ENCODE assay signal across 24 cellular contexts in genomic region chr18:652131-652530, GRCh38. TPM values are rescaled to one million over a fixed set of nuclear protein-coding genes. Genes with fewer than 3 reads are reported as not detected.
DNase-seq lines count a peak whose midpoint lies in the region; ATAC-seq, FAIRE-seq and TF ChIP-seq lines count a peak whose summit lies in the region.
"Had no signal": no experiment of that assay in that cellular context is flagged by ENCODE, and none has a peak within 500 bp of the region (broad histone marks: within the 10 kb centered on the region; RNA-seq: fewer than 3 reads in every experiment).

No MANE protein-coding gene starts in this region.

- H4K20me1 ChIP-seq in HepG2 (ENCODE audit: insufficient read depth, low read length): no peaks in the 10 kb centered on the region

- POLR2A ChIA-PET in HepG2 (lab: Yijun Ruan, JAX): no interaction called here

- H3K4me3 ChIP-seq in HepG2 (replicated peaks in 1 of 3; ENCODE audit: insufficient read depth in 1 of 3, low read depth in 2 of 3, low read length in 3 of 3) (no peak overlapping the region), right lobe of liver (no peak overlapping the region), SJSA1 (no peak overlapping the region)
- H3K4me3 ChIP-seq: GM12878, Peyer's patch had no signal

- no peak overlapping the region for H2AFZ ChIP-seq in HepG2 (ENCODE audit: low read length)

- no peak for TF ChIP-seq RAD21 in HepG2 (CRISPR knock-in tag; IDR thresholded peaks at IDR 0.05)

- H3K27ac ChIP-seq in HepG2 (ENCODE audit: extremely low read length, insufficient read depth, low read length): peak overlapping the region; percentile 5
- no peak overlapping the region for H3K27ac ChIP-seq in right lobe of liver
- H3K27ac ChIP-seq in SJSA1: peak overlapping the region; percentile 40; the same call in 1 of the 2 replicates
- H3K27ac ChIP-seq in temporal lobe (ENCODE audit: low read depth, low read length): peak overlapping the region; percentile 2
- H3K27ac ChIP-seq: 22Rv1, Peyer's patch had no signal

- peaks cover 33% of the 10 kb centered on the region for H3K79me2 ChIP-seq in HepG2 (ENCODE audit: insufficient read depth, low read length)

- H3K9me3 ChIP-seq in HepG2 (ENCODE audit: low read length): no peaks in the 10 kb centered on the region
- no peaks in the 10 kb centered on the region for H3K9me3 ChIP-seq in right lobe of liver
- no peaks in the 10 kb centered on the region for H3K9me3 ChIP-seq in SJSA1 (replicated peaks)
- H3K9me3 ChIP-seq: Peyer's patch had no signal

- H3K4me2 ChIP-seq in HepG2 (ENCODE audit: low read depth, low read length): no peak overlapping the region

- H3K9ac ChIP-seq in HepG2 (ENCODE audit: insufficient read depth, low read depth, low read length): no peak overlapping the region

- WGBS in HepG2 (ENCODE audit: low lambda C conversion rate): 53% methylated on average over 4 of the region's 4 CpGs
- WGBS in right lobe of liver (ENCODE audit: insufficient coverage, low coverage, low lambda C conversion rate, missing lambda C conversion rate): 74% methylated on average over 4 of the region's 4 CpGs

- no peak for FAIRE-seq in HepG2 (lab: Jason Lieb, UNC)
- FAIRE-seq: G401.6, GM12878, GM18507, H1 had no signal

- TF ChIP-seq POLR2A in HepG2 (IDR thresholded peaks at IDR 0.05; ENCODE audit: insufficient read depth in 1 of 2, low read depth in 2 of 2, low read length in 2 of 2): no peak
- TF ChIP-seq POLR2A in right lobe of liver (IDR thresholded peaks at IDR 0.05): no peak

- H3K36me3 ChIP-seq in HepG2 (replicated peaks in 1 of 2; ENCODE audit: control insufficient read depth in 1 of 2, insufficient read depth in 2 of 2, low read length in 2 of 2) (no peaks in the 10 kb centered on the region), right lobe of liver (no peaks in the 10 kb centered on the region), SJSA1 (peaks cover 2% of the 10 kb centered on the region)
- H3K36me3 ChIP-seq: Peyer's patch had no signal

- CTCF ChIA-PET in HepG2 (lab: Yijun Ruan, JAX; ENCODE audit: low intra/inter-chr PET ratio, low total read pairs): no interaction called here

- H3K4me1 ChIP-seq in HepG2 (ENCODE audit: insufficient read depth, low read length): peaks cover 75% of the 10 kb centered on the region
- no peaks in the 10 kb centered on the region for H3K4me1 ChIP-seq in right lobe of liver
- H3K4me1 ChIP-seq in SJSA1 (replicated peaks): peaks cover 27% of the 10 kb centered on the region
- H3K4me1 ChIP-seq: Peyer's patch had no signal

- no peak for TF ChIP-seq CTCF in HepG2 (CRISPR knock-in tag; IDR thresholded peaks at IDR 0.05)
- no peak for TF ChIP-seq CTCF in right lobe of liver (IDR thresholded peaks at IDR 0.05)

- in situ Hi-C loops in HepG2 (cut with HindIII; ENCODE audit: extremely low pct_ligation_motif_present, low pct_unique_long_range_greater_than_20kb) (no loop called here), KBM-7 (cut with MboI; ENCODE audit: low pct_unique_long_range_greater_than_20kb, low sequenced_read_pairs) (no loop called here)

- BruUV-seq in HepG2 (replicated peaks; lab: Mats Ljungman, UMichigan): no TSS peak

- ATAC-seq in HepG2 (no peak), right lobe of liver (no peak)
- ATAC-seq: GM12878 had no signal

- TF ChIP-seq EP300 in HepG2 (IDR thresholded peaks at IDR 0.05; ENCODE audit: low read depth in 2 of 2, low read length in 2 of 2) (no peak), HepG2 (CRISPR knock-in tag; IDR thresholded peaks at IDR 0.05; ENCODE audit: borderline replicate concordance) (no peak)

- peak; percentile 51 for DNase-seq in HepG2 (ENCODE audit: low spot score)
- no peak for DNase-seq in right lobe of liver
- peak in 1 of 2 experiments; percentile 52 for DNase-seq in SJSA1 (ENCODE audit: low read depth in 1 of 2, low spot score in 2 of 2)
- peak; percentile 54 for DNase-seq in fibroblast of peridontal ligament (ENCODE audit: extremely low read depth)
- DNase-seq in Ammon's horn (ENCODE audit: low spot score): no peak
- no peak for DNase-seq in KBM-7
- DNase-seq in activated CD8-positive, alpha-beta memory T cell treated with anti-CD3 and anti-CD28 coated beads, Interleukin-2, amount 50 U/mL, for 4 hours: no peak
- DNase-seq: CD4-positive, alpha-beta memory T cell; DMS79; NCI-H1048; NCI-H146; NCI-H2081; NCI-H510A; NCI-H774; Peyer's patch; Right ventricle myocardium superior had no signal

- H3K27me3 ChIP-seq in HepG2 (ENCODE audit: control insufficient read depth in 1 of 2, insufficient read depth in 2 of 2, low read length in 2 of 2) (no peaks in the 10 kb centered on the region), right lobe of liver (no peaks in the 10 kb centered on the region), SJSA1 (replicated peaks) (no peaks in the 10 kb centered on the region)
- H3K27me3 ChIP-seq: Peyer's patch had no signal

- intact Hi-C loops in HepG2 (cut with micrococcal nuclease; ENCODE audit: unreplicated experiment): loop anchor here (10.0 kb wide), 1 partner anchor 183 kb away; no protein-coding TSS in a partner anchor
- intact Hi-C loops in right lobe of liver (cut with DNase I): no loop called here

TF ChIP-seq in HepG2, 621 proteins besides CTCF, POLR2A, EP300 and RAD21:
- 0 out of 2 replicates have a peak, but pooled peaks have one; percentile 9 for TF ChIP-seq RARA (CRISPR knock-in tag; IDR thresholded peaks at IDR 0.05)
- no peak for TF ChIP-seq ZNF772 (CRISPR knock-in tag; IDR thresholded peaks at IDR 0.05)

RNA-seq across cellular contexts. Expression of gene TYMS, which starts 5.3 kb away (rescaled TPM):
- total RNA-seq in HepG2 (2016; rRNA removed; fragmentation: Illumina TruSeq; extraction: Trizol): 80.1 and 186 TPM in 2 replicates
- total RNA-seq in HepG2 (2016; cell fraction: cytosol; rRNA removed; fragmentation: Illumina TruSeq; extraction: Trizol; ENCODE audit: low read depth): 27.2 and 31.4 TPM in 2 replicates
- 77.9 and 183 TPM in 2 replicates for total RNA-seq in HepG2 (2016; cell fraction: insoluble cytoplasmic fraction; rRNA removed; fragmentation: Illumina TruSeq; extraction: Trizol)
- 91.3 and 92.9 TPM in 2 replicates for total RNA-seq in HepG2 (2016; cell fraction: membrane; rRNA removed; fragmentation: Illumina TruSeq; extraction: Trizol)
- total RNA-seq in HepG2 (2016; cell fraction: nucleus; rRNA removed; fragmentation: Illumina TruSeq; extraction: Trizol): 89.4 and 101 TPM in 2 replicates
- 84.9 and 106 TPM in 2 replicates for polyA plus RNA-seq in HepG2 (2011; rRNA removed)
- polyA plus RNA-seq in HepG2 (2011; cell fraction: cytosol; rRNA removed): 66.6 and 93.1 TPM in 2 replicates
- polyA plus RNA-seq in HepG2 (2011; cell fraction: nucleus; rRNA removed): 30.9 and 37.2 TPM in 2 replicates
- 69.5 and 111 TPM in 2 replicates for polyA plus RNA-seq in HepG2 (2012)
- 61.0 and 61.1 TPM in 2 replicates for polyA plus RNA-seq in HepG2 (2016; cell fraction: cytosol; fragmentation: Illumina TruSeq; extraction: Trizol; ENCODE audit: low read depth)
- polyA plus RNA-seq in HepG2 (2016; cell fraction: insoluble cytoplasmic fraction; fragmentation: Illumina TruSeq; extraction: Trizol; ENCODE audit: low read depth): 396 and 406 TPM in 2 replicates
- polyA plus RNA-seq in HepG2 (2016; cell fraction: membrane; fragmentation: Illumina TruSeq; extraction: Trizol; ENCODE audit: low read depth): 107 and 113 TPM in 2 replicates
- 245 and 246 TPM in 2 replicates for polyA plus RNA-seq in HepG2 (2016; cell fraction: nucleus; fragmentation: Illumina TruSeq; extraction: Trizol; ENCODE audit: insufficient read depth, low read depth)
- 242 and 518 TPM in 2 replicates for polyA minus RNA-seq in HepG2 (2011; rRNA and poly(A)+ RNA removed; ENCODE audit: low replicate concordance)
- 59.7 and 82.7 TPM in 2 replicates for polyA minus RNA-seq in HepG2 (2011; cell fraction: cytosol; rRNA and poly(A)+ RNA removed)
- 20.8 and 28.3 TPM in 2 replicates for polyA minus RNA-seq in HepG2 (2011; cell fraction: nucleus; rRNA and poly(A)+ RNA removed)
- total RNA-seq in right lobe of liver: 10 to 100 TPM in 1 of 6 experiments, 1 to 10 TPM in 5; 1.1 to 14.9 (median 4.2) TPM
- total RNA-seq in SJSA1 (2014; rRNA removed; shearing (Covaris generic)): 113 and 123 TPM in 2 replicates
- 5.2 TPM for total RNA-seq in temporal lobe
- total RNA-seq: CD4-positive, alpha-beta memory T cell had no signal

RNA-seq across cellular contexts. Expression of gene CLUL1, which starts 55.3 kb away (rescaled TPM):
- total RNA-seq in HepG2 (2016; rRNA removed; fragmentation: Illumina TruSeq; extraction: Trizol) (not detected in 2 replicates), right lobe of liver (not detected), temporal lobe (0.49 TPM)
- total RNA-seq in HepG2 (2016; cell fraction: cytosol; rRNA removed; fragmentation: Illumina TruSeq; extraction: Trizol; ENCODE audit: low read depth): not detected in 2 replicates
- 0.06 TPM in 1 of 2 replicates, not detected in the other for total RNA-seq in HepG2 (2016; cell fraction: insoluble cytoplasmic fraction; rRNA removed; fragmentation: Illumina TruSeq; extraction: Trizol)
- 0.46 TPM in 1 of 2 replicates, not detected in the other for total RNA-seq in HepG2 (2016; cell fraction: membrane; rRNA removed; fragmentation: Illumina TruSeq; extraction: Trizol)
- not detected in 2 replicates for total RNA-seq in HepG2 (2016; cell fraction: nucleus; rRNA removed; fragmentation: Illumina TruSeq; extraction: Trizol)
- 0.04 and 0.05 TPM in 2 replicates for polyA plus RNA-seq in HepG2 (2011; rRNA removed)
- polyA plus RNA-seq in HepG2 (2011; cell fraction: cytosol; rRNA removed): 0.09 and 0.13 TPM in 2 replicates
- not detected in 2 replicates for polyA plus RNA-seq in HepG2 (2011; cell fraction: nucleus; rRNA removed)
- polyA plus RNA-seq in HepG2 (2012): 0.13 and 0.16 TPM in 2 replicates
- polyA plus RNA-seq in HepG2 (2016; cell fraction: cytosol; fragmentation: Illumina TruSeq; extraction: Trizol; ENCODE audit: low read depth): 0.08 and 0.17 TPM in 2 replicates
- not detected in 2 replicates for polyA plus RNA-seq in HepG2 (2016; cell fraction: insoluble cytoplasmic fraction; fragmentation: Illumina TruSeq; extraction: Trizol; ENCODE audit: low read depth)
- polyA plus RNA-seq in HepG2 (2016; cell fraction: membrane; fragmentation: Illumina TruSeq; extraction: Trizol; ENCODE audit: low read depth): not detected in 2 replicates
- not detected in 2 replicates for polyA plus RNA-seq in HepG2 (2016; cell fraction: nucleus; fragmentation: Illumina TruSeq; extraction: Trizol; ENCODE audit: insufficient read depth, low read depth)
- not detected in 2 replicates for polyA minus RNA-seq in HepG2 (2011; rRNA and poly(A)+ RNA removed; ENCODE audit: low replicate concordance)
- not detected in 2 replicates for polyA minus RNA-seq in HepG2 (2011; cell fraction: cytosol; rRNA and poly(A)+ RNA removed)
- polyA minus RNA-seq in HepG2 (2011; cell fraction: nucleus; rRNA and poly(A)+ RNA removed): 0.64 TPM in 1 of 2 replicates, not detected in the other
- 3.0 and 3.6 TPM in 2 replicates for total RNA-seq in SJSA1 (2014; rRNA removed; shearing (Covaris generic))
- total RNA-seq: CD4-positive, alpha-beta memory T cell; GM12878; H1 had no signal
- polyA plus RNA-seq: AG04450; CD4-positive, alpha-beta memory T cell; IgD-negative memory B cell had no signal

Comparison
In these comparisons a context has a peak if more than half of its experiments do, and no peak if none do; other contexts are left out.
1. DNase-seq: peak in HepG2 (single experiment) and fibroblast of peridontal ligament (single experiment); none in right lobe of liver (0 of 3), Ammon's horn (single experiment), KBM-7 (single experiment) and activated CD8-positive, alpha-beta memory T cell treated with anti-CD3 and anti-CD28 coated beads, Interleukin-2, amount 50 U/mL, for 4 hours (single experiment).
2. H3K27ac ChIP-seq: peak in HepG2 (single experiment), SJSA1 (single experiment) and temporal lobe (single experiment); none in right lobe of liver (0 of 3).